Comparison of ENCODE assay signal across 27 cellular contexts in genomic region chr5:148000036-148000435, GRCh38.
"Had no signal": no experiment of that assay in that cellular context is flagged by ENCODE, and none has a peak within 500 bp of the region (broad histone marks: within the 10 kb centered on the region; RNA-seq: fewer than 3 reads in every experiment).

No MANE protein-coding gene starts in this region.

- DNase-seq: IMR-90; Karpas-422; KG1; MV-4-11; NCI-H1048; NCI-H1105; NCI-H1417; NCI-H1436 treated with DMSO at 0.1 percent for 48 hours; NCI-H1694; NCI-H187 treated with DMSO at 0.1 percent for 48 hours; NCI-H2081; NCI-H2107; NCI-H226; NCI-H446; NCI-H510A; NCI-H524 treated with DMSO at 0.1 percent for 48 hours; NCI-H69; NCI-H774; NK-92 treated with Interleukin-12 subunit alpha and Interleukin-12 subunit beta, amount 100 ng/mL, for 24 hours; OCI-M1; PC-9; Peyer's patch; SHP77 treated with DMSO at 0.1 percent for 48 hours; SJCRH30 had no signal

- H3K4me2 ChIP-seq: PC-9 had no signal

- H2AFZ ChIP-seq: PC-9 had no signal

- H3K4me3 ChIP-seq: PC-9, Peyer's patch, SJCRH30 had no signal

- H3K27me3 ChIP-seq: Peyer's patch, SJCRH30 had no signal

- H3K4me1 ChIP-seq: Peyer's patch, SJCRH30 had no signal

- H3K36me3 ChIP-seq: Peyer's patch, SJCRH30 had no signal

- ATAC-seq: HepG2, Right ventricle myocardium inferior, SK-N-SH treated with all-trans-retinoic acid at 6 μM for 48 hours had no signal

- H3K27ac ChIP-seq: PC-9, Peyer's patch, SJCRH30 had no signal
